Comparison of ENCODE assay signal across 10 cellular contexts in genomic region chr9:113875420-113875916, GRCh38. TPM values are rescaled to one million over a fixed set of nuclear protein-coding genes. Genes with fewer than 3 reads are reported as not detected.
DNase-seq lines count a peak whose midpoint lies in the region; ATAC-seq, FAIRE-seq and TF ChIP-seq lines count a peak whose summit lies in the region.
"Had no signal": no experiment of that assay in that cellular context is flagged by ENCODE, and none has a peak within 500 bp of the region (broad histone marks: within the 10 kb centered on the region; RNA-seq: fewer than 3 reads in every experiment).

No MANE protein-coding gene starts in this region.

- TF ChIP-seq EP300 in stomach (IDR thresholded peaks at IDR 0.05): no peak

- no peak for TF ChIP-seq CTCF in activated CD8-positive, alpha-beta T cell treated with anti-CD3 and anti-CD28 coated beads for 36 hours (IDR thresholded peaks at IDR 0.05)
- no peak for TF ChIP-seq CTCF in stomach (IDR thresholded peaks at IDR 0.05)
- TF ChIP-seq CTCF in pancreas (IDR thresholded peaks at IDR 0.05): no peak

- H3K4me3 Mint-ChIP-seq in activated CD4-positive, alpha-beta T cell treated with anti-CD3 and anti-CD28 coated beads for 36 hours: peak overlapping the region; percentile 39
- peak overlapping the region; percentile 43 for H3K4me3 Mint-ChIP-seq in activated CD8-positive, alpha-beta T cell treated with anti-CD3 and anti-CD28 coated beads for 36 hours

- no peaks in the 10 kb centered on the region for H3K36me3 Mint-ChIP-seq in activated CD4-positive, alpha-beta T cell treated with anti-CD3 and anti-CD28 coated beads for 36 hours (ENCODE audit: low read depth)
- H3K36me3 Mint-ChIP-seq in activated CD8-positive, alpha-beta T cell treated with anti-CD3 and anti-CD28 coated beads for 36 hours (ENCODE audit: low read depth): no peaks in the 10 kb centered on the region

- intact Hi-C loops in activated CD4-positive, alpha-beta T cell treated with anti-CD3 and anti-CD28 coated beads for 36 hours (cut with DNase I, micrococcal nuclease): no loop called here
- intact Hi-C loops in activated CD8-positive, alpha-beta T cell treated with anti-CD3 and anti-CD28 coated beads for 36 hours (cut with micrococcal nuclease): loop anchor here (5.0 kb wide), 1 partner anchor 68 kb away; no protein-coding TSS in a partner anchor
- intact Hi-C loops in stomach (cut with DNase I; ENCODE audit: low total_unique reads) (no loop called here), pancreas (cut with DNase I) (no loop called here)

- H3K9me3 ChIP-seq in iPS DF 6.9 (ENCODE audit: control insufficient read depth, insufficient read depth, low read length): no peaks in the 10 kb centered on the region
- H3K9me3 ChIP-seq in stomach: no peaks in the 10 kb centered on the region
- H3K9me3 ChIP-seq in pancreas: no peaks in the 10 kb centered on the region

- peaks cover 20% of the 10 kb centered on the region for H3K27me3 Mint-ChIP-seq in activated CD4-positive, alpha-beta T cell treated with anti-CD3 and anti-CD28 coated beads for 36 hours
- peaks cover 11% of the 10 kb centered on the region for H3K27me3 Mint-ChIP-seq in activated CD8-positive, alpha-beta T cell treated with anti-CD3 and anti-CD28 coated beads for 36 hours

- no peaks in the 10 kb centered on the region for H3K9me3 Mint-ChIP-seq in activated CD4-positive, alpha-beta T cell treated with anti-CD3 and anti-CD28 coated beads for 36 hours (ENCODE audit: low read depth)
- H3K9me3 Mint-ChIP-seq in activated CD8-positive, alpha-beta T cell treated with anti-CD3 and anti-CD28 coated beads for 36 hours: no peaks in the 10 kb centered on the region
- H3K9me3 Mint-ChIP-seq: activated T-cell treated with anti-CD3 and anti-CD28 coated beads, Interleukin-2, amount 50 U/mL, for 72 hours had no signal

- H3K4me1 ChIP-seq in iPS DF 6.9 (ENCODE audit: control insufficient read depth, insufficient read depth, low read length) (peaks cover 5% of the 10 kb centered on the region), stomach (peaks cover 0 to 44% (median 25%) of the 10 kb centered on the region in 4 donors), pancreas (peaks cover 7 to 22% (median 13%) of the 10 kb centered on the region in 3 donors)

- H3K4me1 Mint-ChIP-seq in activated CD4-positive, alpha-beta T cell treated with anti-CD3 and anti-CD28 coated beads for 36 hours: peaks cover 5% of the 10 kb centered on the region
- H3K4me1 Mint-ChIP-seq in activated CD8-positive, alpha-beta T cell treated with anti-CD3 and anti-CD28 coated beads for 36 hours (ENCODE audit: low read depth): peaks cover 4% of the 10 kb centered on the region

- H3K27ac Mint-ChIP-seq in activated CD4-positive, alpha-beta T cell treated with anti-CD3 and anti-CD28 coated beads for 36 hours: no peak overlapping the region
- H3K27ac Mint-ChIP-seq in activated CD8-positive, alpha-beta T cell treated with anti-CD3 and anti-CD28 coated beads for 36 hours: no peak overlapping the region
- H3K27ac Mint-ChIP-seq: activated T-cell treated with anti-CD3 and anti-CD28 coated beads, Interleukin-2, amount 50 U/mL, for 72 hours had no signal

- TF ChIP-seq POLR2A in stomach (IDR thresholded peaks at IDR 0.05): no peak

- ATAC-seq in activated CD4-positive, alpha-beta T cell treated with anti-CD3 and anti-CD28 coated beads for 36 hours: no peak
- ATAC-seq in activated CD8-positive, alpha-beta T cell treated with anti-CD3 and anti-CD28 coated beads for 36 hours: no peak
- ATAC-seq in HG02885 (IDR thresholded peaks at IDR 0.05; ENCODE audit: poor library complexity, unreplicated experiment): no peak
- ATAC-seq in pancreas: no peak

- no peaks in the 10 kb centered on the region for H3K36me3 ChIP-seq in iPS DF 6.9 (ENCODE audit: control insufficient read depth, insufficient read depth, low read length)
- H3K36me3 ChIP-seq in stomach: no peaks in the 10 kb centered on the region
- no peaks in the 10 kb centered on the region for H3K36me3 ChIP-seq in pancreas

- H3K27ac ChIP-seq in iPS DF 6.9 (ENCODE audit: low read length): no peak overlapping the region
- H3K27ac ChIP-seq in stomach: peak overlapping the region in 2 of 5 donors; percentile 51 to 82
- H3K27ac ChIP-seq in pancreas: no peak overlapping the region

- FAIRE-seq in pancreas (lab: Jason Lieb, UNC): no peak

- peak overlapping the region; percentile 68; the same call in 1 of the 2 replicates for H3K4me3 ChIP-seq in iPS DF 6.9 (ENCODE audit: low read length)
- H3K4me3 ChIP-seq in stomach: peak overlapping the region; percentile 49 to 56 (median 52)
- H3K4me3 ChIP-seq in pancreas: peak overlapping the region in 2 of 4 donors; percentile 35 to 88

- H3K27me3 ChIP-seq in iPS DF 6.9 (ENCODE audit: control insufficient read depth, insufficient read depth, low read length) (no peaks in the 10 kb centered on the region), stomach (no peaks in the 10 kb centered on the region), pancreas (no peaks in the 10 kb centered on the region)

- POLR2A ChIA-PET in activated CD4-positive, alpha-beta T cell treated with anti-CD3 and anti-CD28 coated beads for 36 hours (lab: Charles Lee): no interaction called here
- POLR2A ChIA-PET in activated CD8-positive, alpha-beta T cell treated with anti-CD3 and anti-CD28 coated beads for 36 hours (lab: Charles Lee): no interaction called here

- DNase-seq in activated CD4-positive, alpha-beta T cell treated with anti-CD3 and anti-CD28 coated beads for 36 hours: no peak
- no peak for DNase-seq in activated CD4-positive, alpha-beta T cell treated with anti-CD3 and anti-CD28 coated beads for 48 hours
- DNase-seq in activated CD8-positive, alpha-beta T cell treated with anti-CD3 and anti-CD28 coated beads for 36 hours: no peak
- no peak for DNase-seq in iPS DF 6.9 (ENCODE audit: low read depth, low spot score)
- no peak for DNase-seq in stomach
- DNase-seq in pancreas: no peak
- DNase-seq in NCI-H2107 treated with DMSO at 0.1 percent for 48 hours (lab: John Stamatoyannopoulos, UW; ENCODE audit: unreplicated experiment): no peak
- DNase-seq: NCI-H2171 treated with DMSO at 0.1 percent for 48 hours had no signal

- CTCF ChIA-PET in activated CD4-positive, alpha-beta T cell treated with anti-CD3 and anti-CD28 coated beads for 36 hours (lab: Charles Lee): no interaction called here
- CTCF ChIA-PET in activated CD8-positive, alpha-beta T cell treated with anti-CD3 and anti-CD28 coated beads for 36 hours (lab: Charles Lee): interaction anchor here (0.9 kb wide), 1 partner anchor 33 kb away, joined by 3 read pairs; no protein-coding TSS in a partner anchor

- WGBS in iPS DF 6.9 (ENCODE audit: insufficient coverage, insufficient read length): no CpG with 5 or more reads among the region's 15 CpGs
- WGBS in stomach, 5 donors: 12 to 16% (median 13%) methylated on average over 11 to 15 of the region's 15 CpGs
- 9 to 11% methylated on average over 15 of the region's 15 CpGs for WGBS in pancreas, 2 donors

RNA-seq across cellular contexts. Expression of gene ZNF618, which starts 0.6 kb away (rescaled TPM):
- total RNA-seq in activated CD4-positive, alpha-beta T cell treated with anti-CD3 and anti-CD28 coated beads for 36 hours: under 1 TPM; 0.11 TPM
- total RNA-seq in activated CD8-positive, alpha-beta T cell treated with anti-CD3 and anti-CD28 coated beads for 36 hours: under 1 TPM; 0.22 to 0.27 TPM
- total RNA-seq in stomach: 10 to 100 TPM in 3 of 5 donors, 1 to 10 TPM in 2; 2.3 to 19.8 (median 13.4) TPM
- 1 to 10 TPM; 1.2 to 3.0 (median 1.5) TPM for polyA plus RNA-seq in stomach
- 10 to 100 TPM in 1 of 6 donors, 1 to 10 TPM in 5; 7.0 to 14.0 (median 8.8) TPM for total RNA-seq in pancreas
- polyA plus RNA-seq in pancreas: 1 to 10 TPM; 5.1 to 6.4 TPM
